In the genomic region with DNA sequence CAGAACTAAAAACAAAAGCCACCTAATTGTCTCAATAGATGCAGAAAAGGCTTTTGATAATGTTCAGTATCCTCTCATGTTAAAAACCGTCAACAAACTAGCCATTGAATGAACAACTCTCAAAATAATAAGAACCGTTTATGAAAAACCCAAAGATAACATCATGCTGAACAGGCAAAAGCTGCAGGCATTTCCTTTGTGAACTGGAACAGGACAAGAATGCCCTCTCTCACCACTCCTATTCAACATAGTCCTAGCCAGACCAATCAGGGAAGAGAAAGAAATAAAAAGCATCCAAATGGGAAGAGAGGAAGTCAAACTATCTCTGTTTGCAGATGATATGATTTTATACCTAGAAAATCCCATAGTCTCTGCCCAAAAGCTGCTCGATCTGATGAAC, we compare ENCODE assay signal across 25 cellular contexts.
DNase-seq lines count a peak whose midpoint lies in the region; ATAC-seq, FAIRE-seq and TF ChIP-seq lines count a peak whose summit lies in the region.
"Had no signal": no experiment of that assay in that cellular context is flagged by ENCODE, and none has a peak within 500 bp of the region (broad histone marks: within the 10 kb centered on the region; RNA-seq: fewer than 3 reads in every experiment).

No MANE protein-coding gene starts in this region.

- TF ChIP-seq CTCF in endothelial cell of umbilical vein (IDR thresholded peaks at IDR 0.05; ENCODE audit: extremely low read depth in 1 of 2, insufficient read depth in 1 of 2, low read depth in 1 of 2, low read length in 2 of 2) = no peak
- TF ChIP-seq CTCF in right lobe of liver (IDR thresholded peaks at IDR 0.05) = no peak

- H3K36me3 ChIP-seq in endothelial cell of umbilical vein (ENCODE audit: control insufficient read depth in 2 of 2, extremely low read depth in 1 of 2, insufficient read depth in 2 of 2, low read length in 2 of 2) (no peaks in the 10 kb centered on the region), neuron (ENCODE audit: insufficient read depth, low read length) (no peaks in the 10 kb centered on the region), right lobe of liver (no peaks in the 10 kb centered on the region)
- H3K36me3 ChIP-seq: BE2C; BLaER1 treated with 17β-estradiol and CSF1 and Interleukin-3, amounts not matched to agents 10 nM and 100 nM; HAP-1 had no signal

- no peak for ATAC-seq in HG03469 (IDR thresholded peaks at IDR 0.05; ENCODE audit: unreplicated experiment)
- no peak for ATAC-seq in HG03439 (IDR thresholded peaks at IDR 0.05; ENCODE audit: unreplicated experiment)
- ATAC-seq in right lobe of liver = no peak
- ATAC-seq: A549, GM12878 had no signal

- TF ChIP-seq POLR2A in endothelial cell of umbilical vein (IDR thresholded peaks at IDR 0.05; ENCODE audit: low read depth, low read length) (no peak), right lobe of liver (IDR thresholded peaks at IDR 0.05) (no peak)

- H3K9me3 ChIP-seq in endothelial cell of umbilical vein (replicated peaks; ENCODE audit: control insufficient read depth, insufficient read depth, low read length) (no peaks in the 10 kb centered on the region), neuron (ENCODE audit: low read length) (no peaks in the 10 kb centered on the region), right lobe of liver (no peaks in the 10 kb centered on the region)
- H3K9me3 ChIP-seq: A549, BE2C, HAP-1 had no signal

- no peak overlapping the region for H3K4me3 ChIP-seq in endothelial cell of umbilical vein (replicated peaks in 1 of 3; ENCODE audit: insufficient read depth in 1 of 3, low read depth in 1 of 3, low read length in 3 of 3)
- H3K4me3 ChIP-seq in neuron (ENCODE audit: low read length) = no peak overlapping the region
- H3K4me3 ChIP-seq in right lobe of liver = no peak overlapping the region
- H3K4me3 ChIP-seq: A549; BLaER1 treated with 17β-estradiol and CSF1 and Interleukin-3, amounts not matched to agents 10 nM and 100 nM; GM12878; HAP-1 had no signal

- WGBS in right lobe of liver (ENCODE audit: insufficient coverage, low coverage, low lambda C conversion rate, missing lambda C conversion rate) = 20% methylated on average over 3 of the region's 3 CpGs

- in situ Hi-C loops in SK-MEL-5 (cut with HindIII; ENCODE audit: low pct_unique_long_range_greater_than_20kb, low sequenced_read_pairs) = no loop called here

- H3K27ac ChIP-seq in endothelial cell of umbilical vein (ENCODE audit: insufficient read depth, low read depth, low read length) = no peak overlapping the region
- H3K27ac ChIP-seq in right lobe of liver = no peak overlapping the region
- H3K27ac ChIP-seq: A549; BLaER1 treated with 17β-estradiol and CSF1 and Interleukin-3, amounts not matched to agents 10 nM and 100 nM had no signal

- H3K79me2 ChIP-seq in endothelial cell of umbilical vein (ENCODE audit: control insufficient read depth, insufficient read depth, low read length) = no peaks in the 10 kb centered on the region

- POLR2A ChIA-PET in endothelial cell of umbilical vein (lab: Charles Lee) = no interaction called here

- H4K20me1 ChIP-seq in endothelial cell of umbilical vein (replicated peaks; ENCODE audit: control insufficient read depth, extremely low read depth, insufficient read depth, low read length) = no peaks in the 10 kb centered on the region
- H4K20me1 ChIP-seq: BLaER1 treated with 17β-estradiol and CSF1 and Interleukin-3, amounts not matched to agents 10 nM and 100 nM had no signal

- CTCF ChIA-PET in endothelial cell of umbilical vein (lab: Charles Lee) = no interaction called here

- H3K9ac ChIP-seq in endothelial cell of umbilical vein (replicated peaks; ENCODE audit: extremely low read depth, insufficient read depth, low read length) = no peak overlapping the region
- H3K9ac ChIP-seq: BLaER1 treated with 17β-estradiol and CSF1 and Interleukin-3, amounts not matched to agents 10 nM and 100 nM had no signal

- no peak overlapping the region for H2AFZ ChIP-seq in endothelial cell of umbilical vein (ENCODE audit: low read depth, low read length)
- peak overlapping the region; percentile 28 for H2AFZ ChIP-seq in neuron (ENCODE audit: low read depth, low read length)

- H3K27me3 ChIP-seq in endothelial cell of umbilical vein (ENCODE audit: control insufficient read depth in 2 of 2, insufficient read depth in 2 of 2, low read length in 2 of 2) (no peaks in the 10 kb centered on the region), neuron (ENCODE audit: insufficient read depth, low read length) (no peaks in the 10 kb centered on the region), right lobe of liver (no peaks in the 10 kb centered on the region)
- H3K27me3 ChIP-seq: BE2C; BLaER1 treated with 17β-estradiol and CSF1 and Interleukin-3, amounts not matched to agents 10 nM and 100 nM had no signal

- H3K4me1 ChIP-seq in endothelial cell of umbilical vein (ENCODE audit: control insufficient read depth, extremely low read depth, insufficient read depth, low read length) (no peaks in the 10 kb centered on the region), neuron (ENCODE audit: insufficient read depth, low read length) (peaks cover 3% of the 10 kb centered on the region), right lobe of liver (no peaks in the 10 kb centered on the region)
- H3K4me1 ChIP-seq: A549, BE2C, HAP-1 had no signal

- no peak overlapping the region for H3K4me2 ChIP-seq in endothelial cell of umbilical vein (ENCODE audit: insufficient read depth, low read length)
- H3K4me2 ChIP-seq: A549 had no signal

- DNase-seq in SK-MEL-5 (ENCODE audit: low read depth, low spot score) (peak; percentile 29), endothelial cell of umbilical vein (ENCODE audit: low read depth, low spot score) (peak; percentile 26), right lobe of liver (no peak)
- DNase-seq: 8988T; ACHN; AML-193; BE2C; CD4-positive, alpha-beta T cell; CD8-positive, alpha-beta memory T cell; DMS 273 treated with DMSO at 0.1 percent for 48 hours; DMS79; EL; GDM1; GOT3; HFFc6 had no signal

- dilution Hi-C loops in endothelial cell of umbilical vein (cut with MboI; ENCODE audit: extremely low pct_ligation_motif_present, low sequenced_read_pairs) = no loop called here

- BruUV-seq in endothelial cell of umbilical vein (replicated peaks; lab: Mats Ljungman, UMichigan) = no TSS peak

- H3K9me1 ChIP-seq in endothelial cell of umbilical vein (replicated peaks; ENCODE audit: control insufficient read depth, extremely low read depth, insufficient read depth, low read length) = no peaks in the 10 kb centered on the region

- no peak for FAIRE-seq in endothelial cell of umbilical vein (lab: Jason Lieb, UNC)
- FAIRE-seq: A549, D721Med, GM12878, GM19239, H54 had no signal

- intact Hi-C loops in endothelial cell of umbilical vein (cut with micrococcal nuclease) = no loop called here
- intact Hi-C loops in right lobe of liver (cut with DNase I) = no loop called here

TF ChIP-seq in endothelial cell of umbilical vein, 7 proteins besides CTCF, POLR2A, EP300 and RAD21:
- TF ChIP-seq EZH2 (IDR thresholded peaks at IDR 0.05; ENCODE audit: borderline replicate concordance, low read depth, low read length, severe bottlenecking) = no peak
- TF ChIP-seq FOS (IDR thresholded peaks at IDR 0.05; ENCODE audit: borderline replicate concordance, insufficient read depth, low read length) = no peak

Comparison
In these comparisons a context has a peak if more than half of its experiments do, and no peak if none do; other contexts are left out.
1. DNase-seq: peak in SK-MEL-5 (single experiment) and endothelial cell of umbilical vein (single experiment); none in right lobe of liver (0 of 3).